14 cellular contexts compared by ENCODE assay signal in genomic region chr10:22667093-22667480, GRCh38. TPM values are rescaled to one million over a fixed set of nuclear protein-coding genes. Genes with fewer than 3 reads are reported as not detected.
DNase-seq lines count a peak whose midpoint lies in the region; ATAC-seq lines count a peak whose summit lies in the region.
"Had no signal": no experiment of that assay in that cellular context is flagged by ENCODE, and none has a peak within 500 bp of the region (broad histone marks: within the 10 kb centered on the region; RNA-seq: fewer than 3 reads in every experiment).

No MANE protein-coding gene starts in this region.

- ATAC-seq in stimulated activated naive CD8-positive, alpha-beta T cell treated with anti-CD3 and anti-CD28 coated beads, Interleukin-15, Interleukin-2, amounts not matched to agents 100 U/mL and 50 U/mL, for 24 hours: no peak
- no peak for ATAC-seq in central memory CD8-positive, alpha-beta T cell (replicated peaks; ENCODE audit: extremely low read depth, poor library complexity, severe bottlenecking)
- no peak for ATAC-seq in HG03045 (IDR thresholded peaks at IDR 0.05; ENCODE audit: unreplicated experiment)

- H3K9me3 Mint-ChIP-seq in stimulated activated naive CD8-positive, alpha-beta T cell treated with anti-CD3 and anti-CD28 coated beads, Interleukin-15, Interleukin-2, amounts not matched to agents 100 ng/mL and 50 ng/mL, for 24 hours: no peaks in the 10 kb centered on the region
- H3K9me3 Mint-ChIP-seq in central memory CD8-positive, alpha-beta T cell: no peaks in the 10 kb centered on the region
- H3K9me3 Mint-ChIP-seq: neural crest cell had no signal

- peak overlapping the region; percentile 81 for H3K27ac Mint-ChIP-seq in stimulated activated naive CD8-positive, alpha-beta T cell treated with anti-CD3 and anti-CD28 coated beads, Interleukin-15, Interleukin-2, amounts not matched to agents 100 ng/mL and 50 ng/mL, for 24 hours
- H3K27ac Mint-ChIP-seq in central memory CD8-positive, alpha-beta T cell (ENCODE audit: low read depth): peak overlapping the region; percentile 76

- H3K4me1 Mint-ChIP-seq in stimulated activated naive CD8-positive, alpha-beta T cell treated with anti-CD3 and anti-CD28 coated beads, Interleukin-15, Interleukin-2, amounts not matched to agents 100 ng/mL and 50 ng/mL, for 24 hours (ENCODE audit: low read depth): peaks cover 94% of the 10 kb centered on the region
- peaks cover 84% of the 10 kb centered on the region for H3K4me1 Mint-ChIP-seq in central memory CD8-positive, alpha-beta T cell

- peak overlapping the region; percentile 52 for H3K4me3 ChIP-seq in thymus (ENCODE audit: low read length)
- H3K4me3 ChIP-seq: lower lobe of right lung had no signal

- 6% methylated on average over 2 of the region's 2 CpGs for WGBS in thymus

- no peaks in the 10 kb centered on the region for H3K36me3 ChIP-seq in thymus (ENCODE audit: control insufficient read depth, insufficient read depth)
- H3K36me3 ChIP-seq: lower lobe of right lung had no signal

- peaks cover 19% of the 10 kb centered on the region for H3K4me1 ChIP-seq in thymus (ENCODE audit: control insufficient read depth, insufficient read depth, low read length)

- H3K27ac ChIP-seq in thymus (ENCODE audit: low read depth): no peak overlapping the region
- H3K27ac ChIP-seq: lower lobe of right lung, VCaP had no signal

- no peak for DNase-seq in stimulated activated naive CD8-positive, alpha-beta T cell treated with anti-CD3 and anti-CD28 coated beads, Interleukin-15, Interleukin-2, amounts not matched to agents 100 U/mL and 50 U/mL, for 24 hours
- DNase-seq in NAMALWA (ENCODE audit: low spot score) (peak; percentile 11), cerebellum (ENCODE audit: low spot score) (no peak), GM19238 (ENCODE audit: insufficient read length, low spot score) (no peak)
- DNase-seq in central memory CD8-positive, alpha-beta T cell (ENCODE audit: low spot score in 2 of 2): no peak
- DNase-seq: activated CD8-positive, alpha-beta memory T cell treated with anti-CD3 and anti-CD28 coated beads, Interleukin-2, amount 50 U/mL, for 48 hours; anterior cingulate cortex; lower lobe of right lung; NCI-H2029 treated with DMSO at 0.1 percent for 48 hours had no signal

- H3K27me3 Mint-ChIP-seq in stimulated activated naive CD8-positive, alpha-beta T cell treated with anti-CD3 and anti-CD28 coated beads, Interleukin-15, Interleukin-2, amounts not matched to agents 100 ng/mL and 50 ng/mL, for 24 hours: no peaks in the 10 kb centered on the region
- no peaks in the 10 kb centered on the region for H3K27me3 Mint-ChIP-seq in central memory CD8-positive, alpha-beta T cell

- peaks cover 2% of the 10 kb centered on the region for H3K36me3 Mint-ChIP-seq in stimulated activated naive CD8-positive, alpha-beta T cell treated with anti-CD3 and anti-CD28 coated beads, Interleukin-15, Interleukin-2, amounts not matched to agents 100 ng/mL and 50 ng/mL, for 24 hours (ENCODE audit: low read depth)
- H3K36me3 Mint-ChIP-seq in central memory CD8-positive, alpha-beta T cell (ENCODE audit: insufficient read depth): peaks cover 8% of the 10 kb centered on the region

- H3K4me3 Mint-ChIP-seq in stimulated activated naive CD8-positive, alpha-beta T cell treated with anti-CD3 and anti-CD28 coated beads, Interleukin-15, Interleukin-2, amounts not matched to agents 100 ng/mL and 50 ng/mL, for 24 hours: peak overlapping the region; percentile 75
- peak overlapping the region; percentile 67 for H3K4me3 Mint-ChIP-seq in central memory CD8-positive, alpha-beta T cell
- H3K4me3 Mint-ChIP-seq: neural crest cell had no signal

- H3K9me3 ChIP-seq in thymus (ENCODE audit: control insufficient read depth): no peaks in the 10 kb centered on the region
- H3K9me3 ChIP-seq: lower lobe of right lung had no signal

- H3K27me3 ChIP-seq in thymus (ENCODE audit: control insufficient read depth, insufficient read depth): no peaks in the 10 kb centered on the region

RNA-seq across cellular contexts. Expression of gene PIP4K2A, which starts 47.3 kb away (rescaled TPM):
- 23.8 TPM for polyA plus RNA-seq in thymus
- 22.7 TPM for total RNA-seq in cerebellum
